In the genomic region with DNA sequence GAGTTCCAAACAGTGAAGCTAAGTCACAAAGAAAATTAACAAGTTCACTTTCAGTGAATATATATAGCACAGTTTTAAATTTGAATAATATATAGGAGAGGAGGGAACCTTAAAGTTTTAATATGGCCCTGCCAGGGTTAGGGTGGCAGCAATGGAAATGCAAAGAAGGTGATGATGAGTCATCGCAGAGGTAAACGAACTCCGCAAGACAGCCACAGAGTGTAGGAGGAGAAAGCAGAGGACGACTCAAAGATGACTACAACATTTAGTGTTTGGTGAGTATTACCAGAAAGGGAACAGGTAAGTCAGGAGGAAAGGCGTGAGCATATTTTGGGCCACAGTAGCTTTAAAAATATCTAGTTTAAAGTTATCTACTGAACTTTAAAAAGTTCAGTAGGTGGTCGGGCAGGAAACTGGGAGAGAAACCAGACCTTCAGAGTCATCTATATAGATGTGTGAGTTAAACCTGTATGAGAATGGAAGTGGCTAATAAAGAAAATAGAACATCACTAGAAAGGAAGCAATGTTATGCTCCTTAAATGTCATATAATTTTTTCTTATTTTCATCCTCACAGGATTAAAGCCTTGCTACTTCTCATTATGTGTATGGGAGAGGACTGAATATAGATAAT, we compare ENCODE assay signal across 9 cellular contexts.
DNase-seq lines count a peak whose midpoint lies in the region; ATAC-seq, FAIRE-seq and TF ChIP-seq lines count a peak whose summit lies in the region.
"Had no signal": no experiment of that assay in that cellular context is flagged by ENCODE, and none has a peak within 500 bp of the region (broad histone marks: within the 10 kb centered on the region; RNA-seq: fewer than 3 reads in every experiment).

No MANE protein-coding gene starts in this region.

- no peak overlapping the region for H3K4me3 Mint-ChIP-seq in activated CD8-positive, alpha-beta memory T cell treated with anti-CD3 and anti-CD28 coated beads, Interleukin-2, amount 10 ng/mL, durations not matched to agents 7 days and 5 days
- peak overlapping the region; percentile 37 for H3K4me3 Mint-ChIP-seq in activated T-cell treated with anti-CD3 and anti-CD28 coated beads, Interleukin-2, amount 50 U/mL, for 4 hours
- H3K4me3 Mint-ChIP-seq: immature natural killer cell had no signal

- H3K9me3 Mint-ChIP-seq in activated CD8-positive, alpha-beta memory T cell treated with anti-CD3 and anti-CD28 coated beads, Interleukin-2, amount 10 ng/mL, durations not matched to agents 7 days and 5 days (ENCODE audit: low read depth) = no peaks in the 10 kb centered on the region
- H3K9me3 Mint-ChIP-seq in activated T-cell treated with anti-CD3 and anti-CD28 coated beads, Interleukin-2, amount 50 U/mL, for 4 hours = no peaks in the 10 kb centered on the region
- H3K9me3 Mint-ChIP-seq: immature natural killer cell had no signal

- DNase-seq in activated CD8-positive, alpha-beta memory T cell treated with anti-CD3 and anti-CD28 coated beads, Interleukin-2, amount 10 ng/mL, durations not matched to agents 7 days and 5 days = peak; percentile 60
- DNase-seq in activated CD8-positive, alpha-beta memory T cell treated with anti-CD3 and anti-CD28 coated beads, Interleukin-2, amount 50 U/mL, for 4 hours = no peak
- no peak for DNase-seq in activated T-cell treated with anti-CD3 and anti-CD28 coated beads, Interleukin-2, amount 50 U/mL, for 4 hours
- DNase-seq in stimulated activated CD8-positive, alpha-beta memory T cell treated with anti-CD3 and anti-CD28 coated beads, Interleukin-15, amount 100 ng/mL, for 48 hours (ENCODE audit: low read depth in 2 of 2) = peak; percentile 21 to 28
- DNase-seq in D721Med (ENCODE audit: insufficient read length, low spot score) = no peak
- DNase-seq in cerebellar nuclear complex (lab: John Stamatoyannopoulos, UW) = no peak
- DNase-seq: immature natural killer cell had no signal

- no peak for FAIRE-seq in D721Med (lab: Jason Lieb, UNC)

- H3K4me1 Mint-ChIP-seq in activated CD8-positive, alpha-beta memory T cell treated with anti-CD3 and anti-CD28 coated beads, Interleukin-2, amount 10 ng/mL, durations not matched to agents 7 days and 5 days = peaks cover 30% of the 10 kb centered on the region
- peaks cover 33% of the 10 kb centered on the region for H3K4me1 Mint-ChIP-seq in activated T-cell treated with anti-CD3 and anti-CD28 coated beads, Interleukin-2, amount 50 U/mL, for 4 hours (ENCODE audit: low read depth)
- H3K4me1 Mint-ChIP-seq: immature natural killer cell had no signal

- CTCF ChIA-PET in activated CD8-positive, alpha-beta memory T cell treated with anti-CD3 and anti-CD28 coated beads, Interleukin-2, amount 10 ng/mL, durations not matched to agents 7 days and 5 days (lab: Charles Lee) = interaction anchor here (1.0 kb wide), 1 partner anchor 178 kb away, joined by 6 read pairs; no protein-coding TSS in a partner anchor

- H3K36me3 Mint-ChIP-seq in activated CD8-positive, alpha-beta memory T cell treated with anti-CD3 and anti-CD28 coated beads, Interleukin-2, amount 10 ng/mL, durations not matched to agents 7 days and 5 days = peaks cover 16% of the 10 kb centered on the region
- peaks cover 10% of the 10 kb centered on the region for H3K36me3 Mint-ChIP-seq in activated T-cell treated with anti-CD3 and anti-CD28 coated beads, Interleukin-2, amount 50 U/mL, for 4 hours (ENCODE audit: insufficient read depth)

- no peak for TF ChIP-seq CTCF in D721Med (IDR thresholded peaks at IDR 0.05; ENCODE audit: insufficient read depth, missing control alignments)

- ATAC-seq in activated CD8-positive, alpha-beta memory T cell treated with anti-CD3 and anti-CD28 coated beads, Interleukin-2, amount 10 ng/mL, durations not matched to agents 7 days and 5 days = peak; percentile 91
- peak; percentile 93 for ATAC-seq in HG02798 (IDR thresholded peaks at IDR 0.05; ENCODE audit: poor library complexity, unreplicated experiment)
- ATAC-seq in activated T-cell treated with anti-CD3 and anti-CD28 coated beads, Interleukin-2, amount 50 U/mL, for 4 hours = peak; percentile 84
- no peak for ATAC-seq in HG03135 (IDR thresholded peaks at IDR 0.05; ENCODE audit: unreplicated experiment)

- H3K27me3 Mint-ChIP-seq in activated CD8-positive, alpha-beta memory T cell treated with anti-CD3 and anti-CD28 coated beads, Interleukin-2, amount 10 ng/mL, durations not matched to agents 7 days and 5 days = no peaks in the 10 kb centered on the region
- H3K27me3 Mint-ChIP-seq in activated T-cell treated with anti-CD3 and anti-CD28 coated beads, Interleukin-2, amount 50 U/mL, for 4 hours (ENCODE audit: low read depth) = no peaks in the 10 kb centered on the region

- H3K27ac Mint-ChIP-seq in activated CD8-positive, alpha-beta memory T cell treated with anti-CD3 and anti-CD28 coated beads, Interleukin-2, amount 10 ng/mL, durations not matched to agents 7 days and 5 days = peak overlapping the region; percentile 16

Comparison
In these comparisons a context has a peak if more than half of its experiments do, and no peak if none do; other contexts are left out.
1. DNase-seq: peak in activated CD8-positive, alpha-beta memory T cell treated with anti-CD3 and anti-CD28 coated beads, Interleukin-2, amount 10 ng/mL, durations not matched to agents 7 days and 5 days (single experiment) and stimulated activated CD8-positive, alpha-beta memory T cell treated with anti-CD3 and anti-CD28 coated beads, Interleukin-15, amount 100 ng/mL, for 48 hours (2 of 2); none in activated CD8-positive, alpha-beta memory T cell treated with anti-CD3 and anti-CD28 coated beads, Interleukin-2, amount 50 U/mL, for 4 hours (single experiment), activated T-cell treated with anti-CD3 and anti-CD28 coated beads, Interleukin-2, amount 50 U/mL, for 4 hours (single experiment), D721Med (single experiment) and cerebellar nuclear complex (0 of 2).